Comparison of ENCODE assay signal across 1 cellular context in the genomic region with DNA sequence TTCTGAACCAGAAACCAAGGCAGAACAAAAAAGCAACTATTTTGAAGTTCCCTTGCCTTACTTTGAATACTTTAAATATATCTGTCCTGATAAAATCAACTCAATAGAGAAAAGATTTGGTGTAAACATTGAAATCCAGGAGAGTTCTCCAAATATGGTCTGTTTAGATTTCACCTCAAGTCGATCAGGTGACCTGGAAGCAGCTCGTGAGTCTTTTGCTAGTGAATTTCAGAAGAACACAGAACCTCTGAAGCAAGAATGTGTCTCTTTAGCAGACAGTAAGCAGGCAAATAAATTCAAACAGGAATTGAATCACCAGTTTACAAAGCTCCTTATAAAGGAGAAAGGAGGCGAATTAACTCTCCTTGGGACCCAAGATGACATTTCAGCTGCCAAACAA.
TF ChIP-seq lines count a peak whose summit lies in the region.

No MANE protein-coding gene starts in this region.

TF ChIP-seq in GM23338, 12 proteins besides CTCF, POLR2A, EP300 and RAD21:
- no peak for TF ChIP-seq ZNF114 (CRISPR knock-in tag; IDR thresholded peaks at IDR 0.05)
- TF ChIP-seq ZNF331 (CRISPR knock-in tag; IDR thresholded peaks at IDR 0.05; ENCODE audit: low read depth) = no peak
- TF ChIP-seq STAT1 (IDR thresholded peaks at IDR 0.05; ENCODE audit: unreplicated experiment) = no peak
- no peak for TF ChIP-seq JUNB (IDR thresholded peaks at IDR 0.05; ENCODE audit: unreplicated experiment)
- no peak for TF ChIP-seq NANOG (IDR thresholded peaks at IDR 0.05; ENCODE audit: borderline replicate concordance)
- no peak for TF ChIP-seq POLR2AphosphoS5 (IDR thresholded peaks at IDR 0.05; ENCODE audit: low read depth)
- TF ChIP-seq, protein P1, sequence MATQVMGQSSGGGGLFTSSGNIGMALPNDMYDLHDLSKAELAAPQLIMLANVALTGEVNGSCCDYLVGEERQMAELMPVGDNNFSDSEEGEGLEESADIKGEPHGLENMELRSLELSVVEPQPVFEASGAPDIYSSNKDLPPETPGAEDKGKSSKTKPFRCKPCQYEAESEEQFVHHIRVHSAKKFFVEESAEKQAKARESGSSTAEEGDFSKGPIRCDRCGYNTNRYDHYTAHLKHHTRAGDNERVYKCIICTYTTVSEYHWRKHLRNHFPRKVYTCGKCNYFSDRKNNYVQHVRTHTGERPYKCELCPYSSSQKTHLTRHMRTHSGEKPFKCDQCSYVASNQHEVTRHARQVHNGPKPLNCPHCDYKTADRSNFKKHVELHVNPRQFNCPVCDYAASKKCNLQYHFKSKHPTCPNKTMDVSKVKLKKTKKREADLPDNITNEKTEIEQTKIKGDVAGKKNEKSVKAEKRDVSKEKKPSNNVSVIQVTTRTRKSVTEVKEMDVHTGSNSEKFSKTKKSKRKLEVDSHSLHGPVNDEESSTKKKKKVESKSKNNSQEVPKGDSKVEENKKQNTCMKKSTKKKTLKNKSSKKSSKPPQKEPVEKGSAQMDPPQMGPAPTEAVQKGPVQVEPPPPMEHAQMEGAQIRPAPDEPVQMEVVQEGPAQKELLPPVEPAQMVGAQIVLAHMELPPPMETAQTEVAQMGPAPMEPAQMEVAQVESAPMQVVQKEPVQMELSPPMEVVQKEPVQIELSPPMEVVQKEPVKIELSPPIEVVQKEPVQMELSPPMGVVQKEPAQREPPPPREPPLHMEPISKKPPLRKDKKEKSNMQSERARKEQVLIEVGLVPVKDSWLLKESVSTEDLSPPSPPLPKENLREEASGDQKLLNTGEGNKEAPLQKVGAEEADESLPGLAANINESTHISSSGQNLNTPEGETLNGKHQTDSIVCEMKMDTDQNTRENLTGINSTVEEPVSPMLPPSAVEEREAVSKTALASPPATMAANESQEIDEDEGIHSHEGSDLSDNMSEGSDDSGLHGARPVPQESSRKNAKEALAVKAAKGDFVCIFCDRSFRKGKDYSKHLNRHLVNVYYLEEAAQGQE (IDR thresholded peaks at IDR 0.05; ENCODE audit: unreplicated experiment) = no peak
- TF ChIP-seq, protein P2, sequence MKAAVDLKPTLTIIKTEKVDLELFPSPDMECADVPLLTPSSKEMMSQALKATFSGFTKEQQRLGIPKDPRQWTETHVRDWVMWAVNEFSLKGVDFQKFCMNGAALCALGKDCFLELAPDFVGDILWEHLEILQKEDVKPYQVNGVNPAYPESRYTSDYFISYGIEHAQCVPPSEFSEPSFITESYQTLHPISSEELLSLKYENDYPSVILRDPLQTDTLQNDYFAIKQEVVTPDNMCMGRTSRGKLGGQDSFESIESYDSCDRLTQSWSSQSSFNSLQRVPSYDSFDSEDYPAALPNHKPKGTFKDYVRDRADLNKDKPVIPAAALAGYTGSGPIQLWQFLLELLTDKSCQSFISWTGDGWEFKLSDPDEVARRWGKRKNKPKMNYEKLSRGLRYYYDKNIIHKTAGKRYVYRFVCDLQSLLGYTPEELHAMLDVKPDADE (IDR thresholded peaks at IDR 0.05) = no peak
- TF ChIP-seq, protein P3, sequence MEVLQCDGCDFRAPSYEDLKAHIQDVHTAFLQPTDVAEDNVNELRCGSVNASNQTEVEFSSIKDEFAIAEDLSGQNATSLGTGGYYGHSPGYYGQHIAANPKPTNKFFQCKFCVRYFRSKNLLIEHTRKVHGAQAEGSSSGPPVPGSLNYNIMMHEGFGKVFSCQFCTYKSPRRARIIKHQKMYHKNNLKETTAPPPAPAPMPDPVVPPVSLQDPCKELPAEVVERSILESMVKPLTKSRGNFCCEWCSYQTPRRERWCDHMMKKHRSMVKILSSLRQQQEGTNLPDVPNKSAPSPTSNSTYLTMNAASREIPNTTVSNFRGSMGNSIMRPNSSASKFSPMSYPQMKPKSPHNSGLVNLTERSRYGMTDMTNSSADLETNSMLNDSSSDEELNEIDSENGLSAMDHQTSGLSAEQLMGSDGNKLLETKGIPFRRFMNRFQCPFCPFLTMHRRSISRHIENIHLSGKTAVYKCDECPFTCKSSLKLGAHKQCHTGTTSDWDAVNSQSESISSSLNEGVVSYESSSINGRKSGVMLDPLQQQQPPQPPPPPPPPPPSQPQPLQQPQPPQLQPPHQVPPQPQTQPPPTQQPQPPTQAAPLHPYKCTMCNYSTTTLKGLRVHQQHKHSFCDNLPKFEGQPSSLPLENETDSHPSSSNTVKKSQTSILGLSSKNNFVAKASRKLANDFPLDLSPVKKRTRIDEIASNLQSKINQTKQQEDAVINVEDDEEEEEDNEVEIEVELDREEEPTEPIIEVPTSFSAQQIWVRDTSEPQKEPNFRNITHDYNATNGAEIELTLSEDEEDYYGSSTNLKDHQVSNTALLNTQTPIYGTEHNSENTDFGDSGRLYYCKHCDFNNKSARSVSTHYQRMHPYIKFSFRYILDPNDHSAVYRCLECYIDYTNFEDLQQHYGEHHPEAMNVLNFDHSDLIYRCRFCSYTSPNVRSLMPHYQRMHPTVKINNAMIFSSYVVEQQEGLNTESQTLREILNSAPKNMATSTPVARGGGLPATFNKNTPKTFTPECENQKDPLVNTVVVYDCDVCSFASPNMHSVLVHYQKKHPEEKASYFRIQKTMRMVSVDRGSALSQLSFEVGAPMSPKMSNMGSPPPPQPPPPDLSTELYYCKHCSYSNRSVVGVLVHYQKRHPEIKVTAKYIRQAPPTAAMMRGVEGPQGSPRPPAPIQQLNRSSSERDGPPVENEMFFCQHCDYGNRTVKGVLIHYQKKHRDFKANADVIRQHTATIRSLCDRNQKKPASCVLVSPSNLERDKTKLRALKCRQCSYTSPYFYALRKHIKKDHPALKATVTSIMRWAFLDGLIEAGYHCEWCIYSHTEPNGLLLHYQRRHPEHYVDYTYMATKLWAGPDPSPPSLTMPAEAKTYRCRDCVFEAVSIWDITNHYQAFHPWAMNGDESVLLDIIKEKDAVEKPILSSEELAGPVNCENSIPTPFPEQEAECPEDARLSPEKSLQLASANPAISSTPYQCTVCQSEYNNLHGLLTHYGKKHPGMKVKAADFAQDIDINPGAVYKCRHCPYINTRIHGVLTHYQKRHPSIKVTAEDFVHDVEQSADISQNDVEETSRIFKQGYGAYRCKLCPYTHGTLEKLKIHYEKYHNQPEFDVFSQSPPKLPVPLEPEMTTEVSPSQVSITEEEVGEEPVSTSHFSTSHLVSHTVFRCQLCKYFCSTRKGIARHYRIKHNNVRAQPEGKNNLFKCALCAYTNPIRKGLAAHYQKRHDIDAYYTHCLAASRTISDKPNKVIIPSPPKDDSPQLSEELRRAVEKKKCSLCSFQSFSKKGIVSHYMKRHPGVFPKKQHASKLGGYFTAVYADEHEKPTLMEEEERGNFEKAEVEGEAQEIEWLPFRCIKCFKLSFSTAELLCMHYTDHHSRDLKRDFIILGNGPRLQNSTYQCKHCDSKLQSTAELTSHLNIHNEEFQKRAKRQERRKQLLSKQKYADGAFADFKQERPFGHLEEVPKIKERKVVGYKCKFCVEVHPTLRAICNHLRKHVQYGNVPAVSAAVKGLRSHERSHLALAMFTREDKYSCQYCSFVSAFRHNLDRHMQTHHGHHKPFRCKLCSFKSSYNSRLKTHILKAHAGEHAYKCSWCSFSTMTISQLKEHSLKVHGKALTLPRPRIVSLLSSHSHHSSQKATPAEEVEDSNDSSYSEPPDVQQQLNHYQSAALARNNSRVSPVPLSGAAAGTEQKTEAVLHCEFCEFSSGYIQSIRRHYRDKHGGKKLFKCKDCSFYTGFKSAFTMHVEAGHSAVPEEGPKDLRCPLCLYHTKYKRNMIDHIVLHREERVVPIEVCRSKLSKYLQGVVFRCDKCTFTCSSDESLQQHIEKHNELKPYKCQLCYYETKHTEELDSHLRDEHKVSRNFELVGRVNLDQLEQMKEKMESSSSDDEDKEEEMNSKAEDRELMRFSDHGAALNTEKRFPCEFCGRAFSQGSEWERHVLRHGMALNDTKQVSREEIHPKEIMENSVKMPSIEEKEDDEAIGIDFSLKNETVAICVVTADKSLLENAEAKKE (CRISPR knock-in tag; IDR thresholded peaks at IDR 0.05) = no peak
- no peak for TF ChIP-seq CREB1 (CRISPR knock-in tag; IDR thresholded peaks at IDR 0.05; ENCODE audit: low read depth)
- no peak for TF ChIP-seq EZH2 (IDR thresholded peaks at IDR 0.05; ENCODE audit: low read depth, unreplicated experiment)
- TF ChIP-seq EZH2phosphoT487 (IDR thresholded peaks at IDR 0.05; ENCODE audit: unreplicated experiment) = no peak
TF ChIP-seq in GM23338: peak in this region for 0.
